ENCODE assay signal across 10 cellular contexts in the genomic region with DNA sequence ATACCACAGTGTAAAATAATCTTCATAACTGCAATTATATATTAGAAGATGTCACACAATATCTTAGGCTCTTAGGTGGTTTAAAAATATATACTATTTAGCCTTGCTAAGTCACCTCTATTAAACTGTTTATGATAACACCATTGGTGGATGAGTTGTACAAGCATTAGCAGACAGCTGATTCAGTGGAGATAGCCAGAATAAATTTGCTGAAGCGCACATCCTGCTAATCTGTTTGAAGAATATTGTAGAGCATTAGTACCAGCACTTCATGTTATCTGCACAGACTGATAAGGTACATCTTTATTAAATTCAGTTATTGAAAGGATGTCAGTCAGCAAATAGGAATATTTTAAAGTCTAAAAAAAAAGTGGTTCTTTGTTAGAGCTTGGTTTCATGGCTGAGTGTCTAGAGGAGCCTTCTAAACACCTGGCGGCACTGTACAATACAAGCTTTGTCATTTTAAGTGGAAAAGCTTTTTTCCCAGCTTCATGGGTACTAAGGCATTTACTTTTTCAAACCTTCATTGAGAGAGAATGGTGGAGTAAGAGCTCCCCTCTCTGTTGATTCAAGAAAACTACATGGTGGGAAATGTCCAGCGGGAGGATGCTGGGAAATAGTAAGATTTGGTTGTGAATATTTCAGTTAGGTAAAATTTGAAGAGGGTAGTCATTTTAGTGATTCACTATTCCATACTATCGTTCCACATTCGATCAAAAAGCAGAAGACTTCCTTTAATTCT.
DNase-seq lines count a peak whose midpoint lies in the region; TF ChIP-seq lines count a peak whose summit lies in the region.
"Had no signal": no experiment of that assay in that cellular context is flagged by ENCODE, and none has a peak within 500 bp of the region (broad histone marks: within the 10 kb centered on the region; RNA-seq: fewer than 3 reads in every experiment).

No MANE protein-coding gene starts in this region.

- no peaks in the 10 kb centered on the region for H3K9me3 Mint-ChIP-seq in nephron progenitor cell
- H3K9me3 Mint-ChIP-seq in Caco-2 (ENCODE audit: unreplicated experiment), result no peaks in the 10 kb centered on the region
- H3K9me3 Mint-ChIP-seq: dendritic cell treated with granulocyte-macrophage colony-stimulating factor and Interleukin-4, amounts not matched to agents 40 ng/mL and 50 ng/mL, for 4 days had no signal

- no TSS peak for BruUV-seq in Caco-2 (replicated peaks; lab: Mats Ljungman, UMichigan)

- no peaks in the 10 kb centered on the region for H3F3A ChIP-seq in MM.1S (ENCODE audit: insufficient read depth, low read length)

- DNase-seq in G401 (ENCODE audit: low spot score), result peak; percentile 44
- no peak for DNase-seq in MM.1S
- peak; percentile 23 to 47 for DNase-seq in cardiac fibroblast (ENCODE audit: low read depth in 2 of 2)
- no peak for DNase-seq in nephron progenitor cell
- DNase-seq in Caco-2, result no peak
- DNase-seq in stimulated activated CD8-positive, alpha-beta memory T cell treated with anti-CD3 and anti-CD28 coated beads, Interleukin-4, amount 100 ng/mL, for 48 hours, result no peak
- DNase-seq in caudate nucleus (lab: John Stamatoyannopoulos, UW), result no peak
- DNase-seq: stimulated activated naive CD4-positive, alpha-beta T cell had no signal

- in situ Hi-C loops in G401 (cut with HindIII; ENCODE audit: low sequenced_read_pairs), result no loop called here

- no peak overlapping the region for H3K27ac ChIP-seq in MM.1S (ENCODE audit: low read length)
- H3K27ac ChIP-seq in caudate nucleus (ENCODE audit: low read depth, low read length), result no peak overlapping the region
- H3K27ac ChIP-seq: neutrophil had no signal

- no peak overlapping the region for H2AFZ ChIP-seq in MM.1S (ENCODE audit: low read length)

- H3K4me1 ChIP-seq in MM.1S (ENCODE audit: low read length) (no peaks in the 10 kb centered on the region), Caco-2 (no peaks in the 10 kb centered on the region)

- intact Hi-C loops in Caco-2 (cut with micrococcal nuclease; ENCODE audit: unreplicated experiment), result no loop called here

- no peaks in the 10 kb centered on the region for H3K36me3 ChIP-seq in MM.1S (replicated peaks; ENCODE audit: insufficient read depth, low read length)
- H3K36me3 ChIP-seq in Caco-2 (ENCODE audit: control insufficient read depth, insufficient read depth, low read length), result no peaks in the 10 kb centered on the region

- H4K20me1 ChIP-seq in MM.1S (ENCODE audit: insufficient read depth, low read length), result no peaks in the 10 kb centered on the region

- no peak overlapping the region for H3K4me2 ChIP-seq in MM.1S (ENCODE audit: low read depth, low read length)

- CTCF ChIA-PET in Caco-2 (lab: Charles Lee), result interaction anchor here (1.1 kb wide), 1 partner anchor 62 kb away, joined by 3 read pairs; no protein-coding TSS in a partner anchor

- H3K27ac Mint-ChIP-seq in nephron progenitor cell (no peak overlapping the region), Caco-2 (ENCODE audit: unreplicated experiment) (no peak overlapping the region)
- H3K27ac Mint-ChIP-seq: dendritic cell treated with granulocyte-macrophage colony-stimulating factor and Interleukin-4, amounts not matched to agents 40 ng/mL and 50 ng/mL, for 4 days had no signal

- TF ChIP-seq CTCF in MM.1S (IDR thresholded peaks at IDR 0.05; ENCODE audit: low read length) (peak; percentile 26), cardiac fibroblast (IDR thresholded peaks at IDR 0.05; ENCODE audit: low read depth, low read length) (peak; percentile 38), nephron progenitor cell (IDR thresholded peaks at IDR 0.05) (peak; percentile 57), Caco-2 (IDR thresholded peaks at IDR 0.05; ENCODE audit: insufficient read depth in 1 of 2, low read depth in 1 of 2, low read length in 1 of 2, severe bottlenecking in 1 of 2, unreplicated experiment in 1 of 2) (peak in 1 of 2 experiments; percentile 16)

- H3K9me3 ChIP-seq in MM.1S (replicated peaks; ENCODE audit: insufficient read depth, low read length) (no peaks in the 10 kb centered on the region), Caco-2 (no peaks in the 10 kb centered on the region)
- H3K9me3 ChIP-seq: neutrophil had no signal

- POLR2A ChIA-PET in Caco-2 (lab: Charles Lee), result interaction anchor here (0.5 kb wide), 1 partner anchor 1872 kb away, joined by 10 read pairs; no protein-coding TSS in a partner anchor

- H3K4me1 Mint-ChIP-seq in nephron progenitor cell (no peaks in the 10 kb centered on the region), Caco-2 (ENCODE audit: low read depth, unreplicated experiment) (no peaks in the 10 kb centered on the region)

- no peaks in the 10 kb centered on the region for H3K79me2 ChIP-seq in MM.1S (ENCODE audit: low read length)

- H3K36me3 Mint-ChIP-seq in nephron progenitor cell (ENCODE audit: low read depth) (no peaks in the 10 kb centered on the region), Caco-2 (ENCODE audit: insufficient read depth, unreplicated experiment) (no peaks in the 10 kb centered on the region)

- no peaks in the 10 kb centered on the region for H3K9me2 ChIP-seq in MM.1S (replicated peaks; ENCODE audit: insufficient read depth, low read length)

- H3K4me3 ChIP-seq in MM.1S (ENCODE audit: low read length), result no peak overlapping the region
- no peak overlapping the region for H3K4me3 ChIP-seq in cardiac fibroblast (replicated peaks in 1 of 2; ENCODE audit: low read depth in 2 of 2, low read length in 2 of 2)
- H3K4me3 ChIP-seq in Caco-2 (ENCODE audit: low read depth, low read length), result no peak overlapping the region

- H3K4me3 Mint-ChIP-seq in nephron progenitor cell (no peak overlapping the region), Caco-2 (ENCODE audit: unreplicated experiment) (no peak overlapping the region)
- H3K4me3 Mint-ChIP-seq: dendritic cell treated with granulocyte-macrophage colony-stimulating factor and Interleukin-4, amounts not matched to agents 40 ng/mL and 50 ng/mL, for 4 days had no signal

- H3K27me3 Mint-ChIP-seq in nephron progenitor cell (ENCODE audit: low read depth, poor library complexity), result no peaks in the 10 kb centered on the region
- H3K27me3 Mint-ChIP-seq in Caco-2 (ENCODE audit: insufficient read depth, unreplicated experiment), result peaks cover 12% of the 10 kb centered on the region
- H3K27me3 Mint-ChIP-seq: dendritic cell treated with granulocyte-macrophage colony-stimulating factor and Interleukin-4, amounts not matched to agents 40 ng/mL and 50 ng/mL, for 4 days had no signal

- H3K27me3 ChIP-seq in MM.1S (replicated peaks; ENCODE audit: insufficient read depth, low read length) (no peaks in the 10 kb centered on the region), Caco-2 (replicated peaks; ENCODE audit: control insufficient read depth, insufficient read depth, low read length) (no peaks in the 10 kb centered on the region)
- H3K27me3 ChIP-seq: neutrophil had no signal

- no peak overlapping the region for H3K9ac ChIP-seq in MM.1S (ENCODE audit: low read length)

Comparison
In these comparisons a context has a peak if more than half of its experiments do, and no peak if none do; other contexts are left out.
1. DNase-seq: peak in G401 (single experiment) and cardiac fibroblast (2 of 2); none in MM.1S (single experiment), nephron progenitor cell (single experiment), Caco-2 (0 of 2), stimulated activated CD8-positive, alpha-beta memory T cell treated with anti-CD3 and anti-CD28 coated beads, Interleukin-4, amount 100 ng/mL, for 48 hours (single experiment) and caudate nucleus (0 of 61).